ENCODE assay signal across 12 cellular contexts in genomic region chr20:45459606-45460005, GRCh38. TPM values are rescaled to one million over a fixed set of nuclear protein-coding genes. Genes with fewer than 3 reads are reported as not detected.
DNase-seq lines count a peak whose midpoint lies in the region; ATAC-seq and TF ChIP-seq lines count a peak whose summit lies in the region.
"Had no signal": no experiment of that assay in that cellular context is flagged by ENCODE, and none has a peak within 500 bp of the region (broad histone marks: within the 10 kb centered on the region; RNA-seq: fewer than 3 reads in every experiment).

No MANE protein-coding gene starts in this region.

- no peak overlapping the region for H3K27ac ChIP-seq in VCaP
- H3K27ac ChIP-seq: right atrium auricular region had no signal

- peak; percentile 23 for TF ChIP-seq CTCF in HFF-Myc (IDR thresholded peaks at IDR 0.05; ENCODE audit: low read depth, low read length, missing control alignments)
- TF ChIP-seq CTCF in VCaP (conservative IDR thresholded peaks at IDR 0.05): peak; percentile 53

- H3K9me3 Mint-ChIP-seq in activated CD4-positive, alpha-beta T cell treated with anti-CD3 and anti-CD28 coated beads, Interleukin-2, amount 10 ng/mL, durations not matched to agents 24 days and 14 days: no peaks in the 10 kb centered on the region

- ATAC-seq in HG03025 (IDR thresholded peaks at IDR 0.05; ENCODE audit: low FRiP score, unreplicated experiment): no peak

- H3K27ac Mint-ChIP-seq in activated CD4-positive, alpha-beta T cell treated with anti-CD3 and anti-CD28 coated beads, Interleukin-2, amount 10 ng/mL, durations not matched to agents 24 days and 14 days: no peak overlapping the region

- H3K36me3 Mint-ChIP-seq in activated CD4-positive, alpha-beta T cell treated with anti-CD3 and anti-CD28 coated beads, Interleukin-2, amount 10 ng/mL, durations not matched to agents 24 days and 14 days (ENCODE audit: low read depth): no peaks in the 10 kb centered on the region

- intact Hi-C loops in activated CD4-positive, alpha-beta T cell treated with anti-CD3 and anti-CD28 coated beads, Interleukin-2, amount 10 ng/mL, durations not matched to agents 24 days and 14 days (cut with micrococcal nuclease): no loop called here

- H3K4me1 Mint-ChIP-seq in activated CD4-positive, alpha-beta T cell treated with anti-CD3 and anti-CD28 coated beads, Interleukin-2, amount 10 ng/mL, durations not matched to agents 24 days and 14 days: no peaks in the 10 kb centered on the region

- H3K27me3 Mint-ChIP-seq in activated CD4-positive, alpha-beta T cell treated with anti-CD3 and anti-CD28 coated beads, Interleukin-2, amount 10 ng/mL, durations not matched to agents 24 days and 14 days: peaks cover 14% of the 10 kb centered on the region

- DNase-seq in DMS114 treated with DMSO at 0.1 percent for 48 hours (lab: John Stamatoyannopoulos, UW; ENCODE audit: unreplicated experiment): peak; percentile 41
- no peak for DNase-seq in HFF-Myc (ENCODE audit: extremely low read depth, low read depth)
- DNase-seq in left kidney (ENCODE audit: low read depth, low spot score): peak; percentile 23
- DNase-seq in activated CD4-positive, alpha-beta T cell treated with anti-CD3 and anti-CD28 coated beads, Interleukin-2, amount 10 ng/mL, durations not matched to agents 24 days and 14 days: no peak
- no peak for DNase-seq in NCI-H69 (lab: John Stamatoyannopoulos, UW)
- DNase-seq: activated T-cell treated with anti-CD3 and anti-CD28 coated beads for 4 hours, NCI-H1417 treated with DMSO at 0.1 percent for 48 hours had no signal

- no peak overlapping the region for H3K4me3 Mint-ChIP-seq in activated CD4-positive, alpha-beta T cell treated with anti-CD3 and anti-CD28 coated beads, Interleukin-2, amount 10 ng/mL, durations not matched to agents 24 days and 14 days

- no peak overlapping the region for H3K4me3 ChIP-seq in HFF-Myc (replicated peaks; ENCODE audit: low read depth, low read length)
- H3K4me3 ChIP-seq: right atrium auricular region had no signal

RNA-seq across cellular contexts. Expression of gene WFDC2, which starts 9.9 kb away (rescaled TPM):
- not detected in 2 replicates for total RNA-seq in activated CD4-positive, alpha-beta T cell treated with anti-CD3 and anti-CD28 coated beads, Interleukin-2, amount 10 ng/mL, durations not matched to agents 24 days and 14 days
- total RNA-seq: Daoy had no signal

RNA-seq across cellular contexts. Expression of gene PIGT, which starts 43.7 kb away (rescaled TPM):
- 84.7 and 86.6 TPM in 2 replicates for total RNA-seq in activated CD4-positive, alpha-beta T cell treated with anti-CD3 and anti-CD28 coated beads, Interleukin-2, amount 10 ng/mL, durations not matched to agents 24 days and 14 days

RNA-seq across cellular contexts. Expression of gene DBNDD2, which starts 51.5 kb away (rescaled TPM):
- total RNA-seq in activated CD4-positive, alpha-beta T cell treated with anti-CD3 and anti-CD28 coated beads, Interleukin-2, amount 10 ng/mL, durations not matched to agents 24 days and 14 days: 19.9 and 25.2 TPM in 2 replicates

RNA-seq across cellular contexts. Expression of gene SPINT3, which starts 55.8 kb away (rescaled TPM):
- not detected in 2 replicates for total RNA-seq in activated CD4-positive, alpha-beta T cell treated with anti-CD3 and anti-CD28 coated beads, Interleukin-2, amount 10 ng/mL, durations not matched to agents 24 days and 14 days
- total RNA-seq: Daoy, right atrium auricular region, subcutaneous adipose tissue had no signal

Comparison
In these comparisons a context has a peak if more than half of its experiments do, and no peak if none do; other contexts are left out.
1. DNase-seq: peak in DMS114 treated with DMSO at 0.1 percent for 48 hours (single experiment) and left kidney (single experiment); none in HFF-Myc (single experiment), activated CD4-positive, alpha-beta T cell treated with anti-CD3 and anti-CD28 coated beads, Interleukin-2, amount 10 ng/mL, durations not matched to agents 24 days and 14 days (single experiment) and NCI-H69 (single experiment).